Comparison of ENCODE assay signal across 12 cellular contexts in genomic region chr9:75064307-75065025, GRCh38. TPM values are rescaled to one million over a fixed set of nuclear protein-coding genes. Genes with fewer than 3 reads are reported as not detected.
DNase-seq lines count a peak whose midpoint lies in the region; ATAC-seq and TF ChIP-seq lines count a peak whose summit lies in the region.
"Had no signal": no experiment of that assay in that cellular context is flagged by ENCODE, and none has a peak within 500 bp of the region (broad histone marks: within the 10 kb centered on the region; RNA-seq: fewer than 3 reads in every experiment).

No MANE protein-coding gene starts in this region.

- H3K27ac Mint-ChIP-seq in activated naive CD8-positive, alpha-beta T cell, result peak overlapping the region; percentile 11
- no peak overlapping the region for H3K27ac Mint-ChIP-seq in activated naive CD8-positive, alpha-beta T cell treated with anti-CD3 and anti-CD28 coated beads, Interleukin-2, amount 50 U/mL, for 24 hours
- no peak overlapping the region for H3K27ac Mint-ChIP-seq in progenitor cell of endocrine pancreas
- H3K27ac Mint-ChIP-seq: activated CD8-positive, alpha-beta memory T cell treated with anti-CD3 and anti-CD28 coated beads, Interleukin-2, amount 10 ng/mL, durations not matched to agents 7 days and 5 days; endodermal cell had no signal

- peaks cover 10% of the 10 kb centered on the region for H3K4me1 ChIP-seq in foreskin keratinocyte

- H3K4me1 Mint-ChIP-seq in activated naive CD8-positive, alpha-beta T cell (ENCODE audit: low read depth), result peaks cover 9% of the 10 kb centered on the region
- peaks cover under 1% of the 10 kb centered on the region for H3K4me1 Mint-ChIP-seq in activated naive CD8-positive, alpha-beta T cell treated with anti-CD3 and anti-CD28 coated beads, Interleukin-2, amount 50 U/mL, for 24 hours
- no peaks in the 10 kb centered on the region for H3K4me1 Mint-ChIP-seq in progenitor cell of endocrine pancreas (ENCODE audit: low read depth)
- H3K4me1 Mint-ChIP-seq: activated CD8-positive, alpha-beta memory T cell treated with anti-CD3 and anti-CD28 coated beads, Interleukin-2, amount 10 ng/mL, durations not matched to agents 7 days and 5 days had no signal

- H3K27me3 ChIP-seq in foreskin keratinocyte, result no peaks in the 10 kb centered on the region

- H3K36me3 Mint-ChIP-seq in activated naive CD8-positive, alpha-beta T cell, result peaks cover 15% of the 10 kb centered on the region
- peaks cover 9% of the 10 kb centered on the region for H3K36me3 Mint-ChIP-seq in activated naive CD8-positive, alpha-beta T cell treated with anti-CD3 and anti-CD28 coated beads, Interleukin-2, amount 50 U/mL, for 24 hours (ENCODE audit: low read depth)
- H3K36me3 Mint-ChIP-seq in progenitor cell of endocrine pancreas (ENCODE audit: insufficient read depth), result no peaks in the 10 kb centered on the region

- no peak for TF ChIP-seq CTCF in foreskin keratinocyte (conservative IDR thresholded peaks at IDR 0.05)
- TF ChIP-seq CTCF in progenitor cell of endocrine pancreas (IDR thresholded peaks at IDR 0.05; ENCODE audit: unreplicated experiment), result no peak

- DNase-seq in activated naive CD8-positive, alpha-beta T cell treated with anti-CD3 and anti-CD28 coated beads, Interleukin-2, amount 50 U/mL, for 24 hours, result no peak
- DNase-seq in amniotic epithelial cell (ENCODE audit: low read depth) (peak; percentile 16), foreskin keratinocyte (peak in 1 of 2 donors; percentile 17), superior temporal gyrus (ENCODE audit: extremely low spot score) (peak; percentile 59), progenitor cell of endocrine pancreas (ENCODE audit: low spot score, unreplicated experiment) (no peak), globus pallidus (ENCODE audit: low spot score) (no peak)
- DNase-seq: activated CD8-positive, alpha-beta memory T cell treated with anti-CD3 and anti-CD28 coated beads, Interleukin-2, amount 10 ng/mL, durations not matched to agents 7 days and 5 days; DMS53; endodermal cell had no signal

- no peak overlapping the region for H3K27ac ChIP-seq in foreskin keratinocyte

- no peak overlapping the region for H3K4me3 Mint-ChIP-seq in activated naive CD8-positive, alpha-beta T cell
- no peak overlapping the region for H3K4me3 Mint-ChIP-seq in activated naive CD8-positive, alpha-beta T cell treated with anti-CD3 and anti-CD28 coated beads, Interleukin-2, amount 50 U/mL, for 24 hours
- H3K4me3 Mint-ChIP-seq in progenitor cell of endocrine pancreas (ENCODE audit: low read depth), result no peak overlapping the region
- H3K4me3 Mint-ChIP-seq: activated CD8-positive, alpha-beta memory T cell treated with anti-CD3 and anti-CD28 coated beads, Interleukin-2, amount 10 ng/mL, durations not matched to agents 7 days and 5 days; endodermal cell had no signal

- no peaks in the 10 kb centered on the region for H3K27me3 Mint-ChIP-seq in activated naive CD8-positive, alpha-beta T cell
- H3K27me3 Mint-ChIP-seq in activated naive CD8-positive, alpha-beta T cell treated with anti-CD3 and anti-CD28 coated beads, Interleukin-2, amount 50 U/mL, for 24 hours, result no peaks in the 10 kb centered on the region
- H3K27me3 Mint-ChIP-seq in progenitor cell of endocrine pancreas, result no peaks in the 10 kb centered on the region
- H3K27me3 Mint-ChIP-seq: activated CD8-positive, alpha-beta memory T cell treated with anti-CD3 and anti-CD28 coated beads, Interleukin-2, amount 10 ng/mL, durations not matched to agents 7 days and 5 days had no signal

- H3K9me3 Mint-ChIP-seq in activated naive CD8-positive, alpha-beta T cell (ENCODE audit: low read depth), result no peaks in the 10 kb centered on the region
- H3K9me3 Mint-ChIP-seq in activated naive CD8-positive, alpha-beta T cell treated with anti-CD3 and anti-CD28 coated beads, Interleukin-2, amount 50 U/mL, for 24 hours, result no peaks in the 10 kb centered on the region
- peaks cover 2% of the 10 kb centered on the region for H3K9me3 Mint-ChIP-seq in progenitor cell of endocrine pancreas (ENCODE audit: low read depth)

- ATAC-seq in activated naive CD8-positive, alpha-beta T cell treated with anti-CD3 and anti-CD28 coated beads, Interleukin-2, amount 50 U/mL, for 24 hours, result no peak
- ATAC-seq in foreskin keratinocyte (peak; percentile 61), HG03469 (IDR thresholded peaks at IDR 0.05; ENCODE audit: unreplicated experiment) (no peak)
- ATAC-seq: activated CD8-positive, alpha-beta memory T cell treated with anti-CD3 and anti-CD28 coated beads, Interleukin-2, amount 10 ng/mL, durations not matched to agents 7 days and 5 days; sciatic nerve had no signal

RNA-seq across cellular contexts. Expression of gene NMRK1, which starts 23.5 kb away (rescaled TPM):
- total RNA-seq in foreskin keratinocyte (18.5 and 20.3 TPM in 2 replicates), progenitor cell of endocrine pancreas (3.5 and 4.7 TPM in 2 replicates)
- polyA plus RNA-seq in foreskin keratinocyte, result 21.5 and 22.5 TPM in 2 replicates

RNA-seq across cellular contexts. Expression of gene OSTF1, which starts 23.8 kb away (rescaled TPM):
- total RNA-seq in foreskin keratinocyte (48.1 and 50.0 TPM in 2 replicates), progenitor cell of endocrine pancreas (9.8 and 10.7 TPM in 2 replicates)
- 38.7 and 43.8 TPM in 2 replicates for polyA plus RNA-seq in foreskin keratinocyte

RNA-seq across cellular contexts. Expression of gene CARNMT1, which starts 36.4 kb away (rescaled TPM):
- 16.6 and 18.6 TPM in 2 replicates for total RNA-seq in foreskin keratinocyte
- polyA plus RNA-seq in foreskin keratinocyte, result 3.9 and 5.2 TPM in 2 replicates
- 19.8 and 21.1 TPM in 2 replicates for total RNA-seq in progenitor cell of endocrine pancreas

Comparison
In these comparisons a context has a peak if more than half of its experiments do, and no peak if none do; other contexts are left out.
1. DNase-seq: peak in amniotic epithelial cell (single experiment) and superior temporal gyrus (single experiment); none in activated naive CD8-positive, alpha-beta T cell treated with anti-CD3 and anti-CD28 coated beads, Interleukin-2, amount 50 U/mL, for 24 hours (single experiment), progenitor cell of endocrine pancreas (single experiment) and globus pallidus (single experiment).